ENCODE assay signal across 7 cellular contexts in genomic region chr9:136726631-136727191, GRCh38. TPM values are rescaled to one million over a fixed set of nuclear protein-coding genes. Genes with fewer than 3 reads are reported as not detected.
DNase-seq lines count a peak whose midpoint lies in the region; TF ChIP-seq lines count a peak whose summit lies in the region.
"Had no signal": no experiment of that assay in that cellular context is flagged by ENCODE, and none has a peak within 500 bp of the region (broad histone marks: within the 10 kb centered on the region; RNA-seq: fewer than 3 reads in every experiment).

No MANE protein-coding gene starts in this region.

- H3K27me3 Mint-ChIP-seq in activated naive CD8-positive, alpha-beta T cell: no peaks in the 10 kb centered on the region

- H3K4me3 ChIP-seq in A673 (ENCODE audit: low read depth, low read length, poor library complexity, severe bottlenecking): peak overlapping the region; percentile 95
- peak overlapping the region; percentile 99 for H3K4me3 ChIP-seq in Jurkat, Clone E6-1 (ENCODE audit: low read length)
- H3K4me3 ChIP-seq in mononuclear cell (ENCODE audit: low read length): peak overlapping the region; percentile 64

- intact Hi-C loops in A673 (cut with micrococcal nuclease; ENCODE audit: unreplicated experiment): no loop called here

- POLR2A ChIA-PET in A673 (lab: Charles Lee; ENCODE audit: low non-redundant PET): no interaction called here

- H3K4me3 Mint-ChIP-seq in activated naive CD8-positive, alpha-beta T cell: peak overlapping the region; percentile 99

- H3K27me3 ChIP-seq in A673 (replicated peaks; ENCODE audit: insufficient read depth, low read depth, low read length, poor library complexity): no peaks in the 10 kb centered on the region
- no peaks in the 10 kb centered on the region for H3K27me3 ChIP-seq in mononuclear cell (ENCODE audit: insufficient read depth, low read length)

- peak; percentile 73 for DNase-seq in A673 (ENCODE audit: low spot score)
- DNase-seq in Jurkat, Clone E6-1 (ENCODE audit: low read depth, low spot score): peak; percentile 47
- no peak for DNase-seq in HPDE6-E6E7 (ENCODE audit: extremely low spot score)
- no peak for DNase-seq in cerebellar nuclear complex (lab: John Stamatoyannopoulos, UW)

- CTCF ChIA-PET in A673 (lab: Charles Lee): no interaction called here

- H3K9me3 ChIP-seq in A673 (ENCODE audit: low read depth, low read length, poor library complexity, severe bottlenecking) (no peaks in the 10 kb centered on the region), mononuclear cell (ENCODE audit: low read depth, low read length) (no peaks in the 10 kb centered on the region)

- BruUV-seq in A673 (replicated peaks; lab: Mats Ljungman, UMichigan): no TSS peak

- peaks cover 20% of the 10 kb centered on the region for H3K4me1 ChIP-seq in A673 (ENCODE audit: insufficient read depth, low read length, poor library complexity, severe bottlenecking)
- peaks cover 40% of the 10 kb centered on the region for H3K4me1 ChIP-seq in mononuclear cell (ENCODE audit: insufficient read depth, low read length)

- no peaks in the 10 kb centered on the region for H3K9me3 Mint-ChIP-seq in activated naive CD8-positive, alpha-beta T cell (ENCODE audit: low read depth)

- peak overlapping the region; percentile 94 for H3K27ac ChIP-seq in A673 (ENCODE audit: low read depth, low read length, poor library complexity, severe bottlenecking)

- peaks cover 28% of the 10 kb centered on the region for H3K4me1 Mint-ChIP-seq in activated naive CD8-positive, alpha-beta T cell (ENCODE audit: low read depth)

- H3K36me3 Mint-ChIP-seq in activated naive CD8-positive, alpha-beta T cell: peaks cover 7% of the 10 kb centered on the region

- H3K36me3 ChIP-seq in A673 (ENCODE audit: insufficient read depth, low read length, poor library complexity, severe bottlenecking): peaks cover 47% of the 10 kb centered on the region

- TF ChIP-seq CTCF in A673 (conservative IDR thresholded peaks at IDR 0.05; ENCODE audit: low read depth, low read length): peak; percentile 64

- peak overlapping the region; percentile 97 for H3K27ac Mint-ChIP-seq in activated naive CD8-positive, alpha-beta T cell

RNA-seq across cellular contexts. Expression of gene DIPK1B, which starts 14.3 kb away (rescaled TPM):
- total RNA-seq in A673 (2021) (26.4 and 35.3 TPM in 2 replicates), mononuclear cell (2.7 TPM)
- 31.4 TPM for polyA plus RNA-seq in Jurkat, Clone E6-1 (2012; ENCODE audit: insufficient read depth, insufficient read length)

RNA-seq across cellular contexts. Expression of gene LCN10, which starts 16.0 kb away (rescaled TPM):
- total RNA-seq in A673 (2021): 0.15 and 0.35 TPM in 2 replicates
- 1.1 TPM for polyA plus RNA-seq in Jurkat, Clone E6-1 (2012; ENCODE audit: insufficient read depth, insufficient read length)
- total RNA-seq in mononuclear cell: not detected

RNA-seq across cellular contexts. Expression of gene LCN6, which starts 21.6 kb away (rescaled TPM):
- total RNA-seq in A673 (2021) (not detected in 2 replicates), mononuclear cell (not detected)
- not detected for polyA plus RNA-seq in Jurkat, Clone E6-1 (2012; ENCODE audit: insufficient read depth, insufficient read length)

RNA-seq across cellular contexts. Expression of gene LCN8, which starts 31.3 kb away (rescaled TPM):
- not detected in 2 replicates for total RNA-seq in A673 (2021)
- not detected for polyA plus RNA-seq in Jurkat, Clone E6-1 (2012; ENCODE audit: insufficient read depth, insufficient read length)
- not detected for total RNA-seq in mononuclear cell
- total RNA-seq: subcutaneous adipose tissue had no signal

RNA-seq across cellular contexts. Expression of gene LCN15, which starts 37.6 kb away (rescaled TPM):
- total RNA-seq in A673 (2021) (not detected in 2 replicates), mononuclear cell (not detected)
- polyA plus RNA-seq in Jurkat, Clone E6-1 (2012; ENCODE audit: insufficient read depth, insufficient read length): not detected
- total RNA-seq: subcutaneous adipose tissue had no signal

Comparison
In these comparisons a context has a peak if more than half of its experiments do, and no peak if none do; other contexts are left out.
1. DNase-seq: peak in A673 (single experiment) and Jurkat, Clone E6-1 (single experiment); none in HPDE6-E6E7 (single experiment) and cerebellar nuclear complex (0 of 2).
2. Peak in every context shown above with its lines, with median percentiles within 50 percentile points of each other: H3K4me3 ChIP-seq.